In genomic region chr12:20050166-20050565, GRCh38 we compare ENCODE assay signal across 22 cellular contexts.
DNase-seq lines count a peak whose midpoint lies in the region; ATAC-seq and TF ChIP-seq lines count a peak whose summit lies in the region.
"Had no signal": no experiment of that assay in that cellular context is flagged by ENCODE, and none has a peak within 500 bp of the region (broad histone marks: within the 10 kb centered on the region; RNA-seq: fewer than 3 reads in every experiment).

No MANE protein-coding gene starts in this region.

- H3K9me3 ChIP-seq in MG63 (no peaks in the 10 kb centered on the region), mesenchymal stem cell (ENCODE audit: control insufficient read depth, low read length) (no peaks in the 10 kb centered on the region), psoas muscle (no peaks in the 10 kb centered on the region)
- H3K9me3 ChIP-seq: sigmoid colon, SK-N-SH had no signal

- H4K91ac ChIP-seq in mesenchymal stem cell (ENCODE audit: low read length): no peak overlapping the region

- H2BK15ac ChIP-seq in mesenchymal stem cell (ENCODE audit: low read depth, poor library complexity, severe bottlenecking): no peak overlapping the region

- H3K4ac ChIP-seq in mesenchymal stem cell (ENCODE audit: low read depth in 1 of 2, low read length in 2 of 2): no peak overlapping the region

- H3K27me3 ChIP-seq in MG63 (no peaks in the 10 kb centered on the region), mesenchymal stem cell (ENCODE audit: control insufficient read depth in 1 of 2, insufficient read depth in 1 of 2, low read length in 2 of 2) (no peaks in the 10 kb centered on the region), psoas muscle (ENCODE audit: insufficient read depth in 3 of 3, low read length in 2 of 3) (no peaks in the 10 kb centered on the region)
- H3K27me3 ChIP-seq: sigmoid colon had no signal

- H3K4me1 ChIP-seq in mesenchymal stem cell (ENCODE audit: control insufficient read depth, insufficient read depth, low read depth, low read length) (no peaks in the 10 kb centered on the region), psoas muscle (no peaks in the 10 kb centered on the region)
- H3K4me1 ChIP-seq: parathyroid adenoma had no signal

- WGBS in mesenchymal stem cell: 76% methylated on average over 3 of the region's 3 CpGs
- 28 to 38% (median 34%) methylated on average over 3 of the region's 3 CpGs for WGBS in psoas muscle, 3 donors

- H3K79me1 ChIP-seq in mesenchymal stem cell (replicated peaks; ENCODE audit: low read length, poor library complexity, severe bottlenecking): no peaks in the 10 kb centered on the region

- H2AFZ ChIP-seq in mesenchymal stem cell (ENCODE audit: low read depth, low read length): no peak overlapping the region
- H2AFZ ChIP-seq: parathyroid adenoma had no signal

- no peak overlapping the region for H2BK12ac ChIP-seq in mesenchymal stem cell (ENCODE audit: low read length in 2 of 2)

- TF ChIP-seq CTCF in choroid plexus epithelial cell (conservative IDR thresholded peaks at IDR 0.05; ENCODE audit: low read depth, low read length) (no peak), psoas muscle (IDR thresholded peaks at IDR 0.05) (no peak)

- ATAC-seq in psoas muscle (no peak), GM19035 (IDR thresholded peaks at IDR 0.05; ENCODE audit: unreplicated experiment) (no peak)
- ATAC-seq: activated CD8-positive, alpha-beta memory T cell treated with anti-CD3 and anti-CD28 coated beads, Interleukin-2, amount 10 ng/mL, durations not matched to agents 7 days and 5 days; esophagus mucosa; natural killer cell had no signal

- H3K36me3 ChIP-seq in MG63 (no peaks in the 10 kb centered on the region), mesenchymal stem cell (ENCODE audit: control insufficient read depth in 1 of 2, insufficient read depth in 2 of 2, low read depth in 1 of 2, low read length in 2 of 2) (no peaks in the 10 kb centered on the region), psoas muscle (ENCODE audit: insufficient read depth in 1 of 2, low read depth in 1 of 2) (no peaks in the 10 kb centered on the region)
- H3K36me3 ChIP-seq: sigmoid colon had no signal

- no peak overlapping the region for H3K18ac ChIP-seq in mesenchymal stem cell (ENCODE audit: low read depth in 1 of 2, low read length in 2 of 2)

- H2BK5ac ChIP-seq in mesenchymal stem cell (ENCODE audit: low read depth, low read length, poor library complexity, severe bottlenecking): no peak overlapping the region

- no peak overlapping the region for H3K4me2 ChIP-seq in mesenchymal stem cell (ENCODE audit: low read length, poor library complexity, severe bottlenecking)
- H3K4me2 ChIP-seq: SK-N-SH had no signal

- no peak overlapping the region for H3K9ac ChIP-seq in mesenchymal stem cell (ENCODE audit: low read length)
- H3K9ac ChIP-seq: parathyroid adenoma, SK-N-SH had no signal

- H3K23ac ChIP-seq in mesenchymal stem cell (ENCODE audit: low read length in 2 of 2): no peak overlapping the region

- no peak overlapping the region for H3K27ac ChIP-seq in mesenchymal stem cell (ENCODE audit: low read length, poor library complexity, severe bottlenecking)
- no peak overlapping the region for H3K27ac ChIP-seq in psoas muscle
- H3K27ac ChIP-seq: parathyroid adenoma, sigmoid colon, VCaP had no signal

- H3K4me3 ChIP-seq in MG63: no peak overlapping the region
- no peak overlapping the region for H3K4me3 ChIP-seq in choroid plexus epithelial cell (ENCODE audit: low read depth, low read length)
- H3K4me3 ChIP-seq in mesenchymal stem cell (ENCODE audit: insufficient read depth in 1 of 2, low read depth in 1 of 2, low read length in 2 of 2): no peak overlapping the region
- no peak overlapping the region for H3K4me3 ChIP-seq in psoas muscle
- H3K4me3 ChIP-seq: sigmoid colon had no signal

- H4K8ac ChIP-seq in mesenchymal stem cell (ENCODE audit: low read length): no peak overlapping the region

- intact Hi-C loops in psoas muscle (cut with DNase I): no loop called here

- DNase-seq in EH (ENCODE audit: low read depth) (peak; percentile 20), MG63 (peak; percentile 31), choroid plexus epithelial cell (ENCODE audit: low read depth) (peak; percentile 58), mesenchymal stem cell (peak; percentile 43), psoas muscle (no peak), hepatic stellate cell (ENCODE audit: low spot score) (no peak)
- DNase-seq: activated CD4-positive, alpha-beta T cell treated with anti-CD3 and anti-CD28 coated beads, Interleukin-2, amount 10 ng/mL, durations not matched to agents 7 days and 5 days; activated CD8-positive, alpha-beta memory T cell treated with anti-CD3 and anti-CD28 coated beads, Interleukin-2, amount 10 ng/mL, durations not matched to agents 7 days and 5 days; CD4-positive, alpha-beta T cell; DMS 273 treated with DMSO at 0.1 percent for 48 hours; effector CD8-positive, alpha-beta T cell; midbrain; natural killer cell; NCI-H1048; NCI-H524; RPMI8226; sigmoid colon; SK-N-SH had no signal

- no peak overlapping the region for H3K14ac ChIP-seq in mesenchymal stem cell (ENCODE audit: low read length in 2 of 2)

- H2BK120ac ChIP-seq in mesenchymal stem cell (ENCODE audit: low read depth, low read length): no peak overlapping the region

- H2AK5ac ChIP-seq in mesenchymal stem cell (ENCODE audit: low read length, severe bottlenecking): no peak overlapping the region

Comparison
In these comparisons a context has a peak if more than half of its experiments do, and no peak if none do; other contexts are left out.
1. DNase-seq: peak in EH (single experiment), MG63 (single experiment), choroid plexus epithelial cell (single experiment) and mesenchymal stem cell (single experiment); none in psoas muscle (0 of 2) and hepatic stellate cell (single experiment).